Comparison of ENCODE assay signal across 17 cellular contexts in genomic region chr6:36655073-36655847, GRCh38. TPM values are rescaled to one million over a fixed set of nuclear protein-coding genes. Genes with fewer than 3 reads are reported as not detected.
"Had no signal": no experiment of that assay in that cellular context is flagged by ENCODE, and none has a peak within 500 bp of the region (broad histone marks: within the 10 kb centered on the region; RNA-seq: fewer than 3 reads in every experiment).

No MANE protein-coding gene starts in this region.

- H3K79me2 ChIP-seq: parathyroid adenoma had no signal

- ATAC-seq: body of pancreas; mucosa of descending colon; naive thymus-derived CD4-positive, alpha-beta T cell; stimulated activated naive B cell treated with anti-CD40 and anti-IgM and Interleukin-4, amounts not matched to agents 10 μg/mL and 1 μg/mL and 100 μg/mL, for 72 hours had no signal

- H3K9me3 ChIP-seq: body of pancreas, left ventricle myocardium inferior, mucosa of descending colon, neutrophil, tibial nerve had no signal

- H3K27me3 ChIP-seq: body of pancreas, tibial nerve had no signal

- H3K9ac ChIP-seq: parathyroid adenoma had no signal

- DNase-seq: activated CD4-positive, alpha-beta T cell treated with anti-CD3 and anti-CD28 coated beads, Interleukin-2, amount 10 ng/mL, durations not matched to agents 7 days and 5 days; activated CD8-positive, alpha-beta memory T cell treated with anti-CD3 and anti-CD28 coated beads for 24 hours; activated gamma-delta T cell treated with Interleukin-2 at 50 U/mL for 16 hours; amniotic stem cell; body of pancreas; caudate nucleus; hippocampal formation; kidney; left ventricle myocardium inferior; mucosa of descending colon; naive thymus-derived CD4-positive, alpha-beta T cell; stimulated activated CD4-positive, alpha-beta T cell treated with anti-CD3 and anti-CD28 coated beads, Interleukin-2, amount 100 ng/mL, for 48 hours; stimulated activated naive B cell treated with anti-CD40 and anti-IgM and Interleukin-4, amounts not matched to agents 10 μg/mL and 1 μg/mL and 100 μg/mL, for 72 hours had no signal

- H3K4me3 ChIP-seq: body of pancreas, left ventricle myocardium inferior, mucosa of descending colon, tibial nerve had no signal

- H3K4me1 ChIP-seq: body of pancreas, parathyroid adenoma had no signal

- H3K36me3 ChIP-seq: left ventricle myocardium inferior, neutrophil, tibial nerve had no signal

- H3K27ac ChIP-seq: body of pancreas, left ventricle myocardium inferior, neutrophil, parathyroid adenoma, tibial nerve had no signal

- H2AFZ ChIP-seq: parathyroid adenoma had no signal

RNA-seq across cellular contexts. Expression of gene RAB44, which starts 42.4 kb away (rescaled TPM):
- total RNA-seq: renal cortical epithelial cell had no signal
- polyA plus RNA-seq: naive thymus-derived CD4-positive, alpha-beta T cell had no signal
